ENCODE assay signal across 22 cellular contexts in the genomic region with DNA sequence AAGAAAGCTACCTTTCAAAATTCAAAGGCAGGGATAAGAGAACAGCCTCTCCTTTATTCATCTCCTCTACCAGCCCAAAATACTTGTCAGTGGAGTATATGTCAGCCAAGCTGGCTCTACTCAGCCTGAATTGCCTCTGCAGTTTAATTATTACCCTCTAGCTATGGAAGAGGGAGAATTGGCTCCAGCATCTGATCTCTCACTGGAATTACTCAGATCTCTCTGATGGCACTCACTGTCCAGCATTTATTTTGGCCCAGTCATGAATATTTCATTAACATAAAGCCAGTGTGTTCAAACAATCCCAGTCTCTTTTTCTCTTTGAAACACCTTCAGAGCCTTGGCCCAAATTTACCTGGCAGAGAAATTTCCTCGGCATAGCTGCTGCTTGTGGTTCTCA. TPM values are rescaled to one million over a fixed set of nuclear protein-coding genes. Genes with fewer than 3 reads are reported as not detected.
"Had no signal": no experiment of that assay in that cellular context is flagged by ENCODE, and none has a peak within 500 bp of the region (broad histone marks: within the 10 kb centered on the region; RNA-seq: fewer than 3 reads in every experiment).

No MANE protein-coding gene starts in this region.

- H3K4me3 ChIP-seq: MG63 had no signal

- DNase-seq: KBM-7; MG63; NCI-H1092; NCI-H1436; NCI-H187; NCI-H2029; NCI-H2081 treated with DMSO at 0.1 percent for 48 hours; NCI-H2171 treated with DMSO at 0.1 percent for 48 hours; NCI-H345; NCI-H446 treated with DMSO at 0.1 percent for 48 hours; NCI-H510A treated with DMSO at 0.1 percent for 48 hours; NCI-H526; NCI-H82; NK-92 treated with Interleukin-12 subunit alpha and Interleukin-12 subunit beta, amount 100 ng/mL, for 24 hours; PC-3; SHP77; SK-N-SH; SW 1271 had no signal

- H3K9me3 ChIP-seq: MG63, SK-N-SH had no signal

- ATAC-seq: Panc1, PC-3 had no signal

- H3K4me2 ChIP-seq: SK-N-SH had no signal

- H3K27ac ChIP-seq: RWPE1 had no signal

- H3K9ac ChIP-seq: SK-N-SH had no signal

- H3K36me3 ChIP-seq: MG63 had no signal

- H3K27me3 ChIP-seq: MG63 had no signal

RNA-seq across cellular contexts. Expression of a gene that starts 58.6 kb away (rescaled TPM):
- total RNA-seq: HT-29, OCI-LY7, PC-3 had no signal
